8 cellular contexts compared by ENCODE assay signal in the genomic region with DNA sequence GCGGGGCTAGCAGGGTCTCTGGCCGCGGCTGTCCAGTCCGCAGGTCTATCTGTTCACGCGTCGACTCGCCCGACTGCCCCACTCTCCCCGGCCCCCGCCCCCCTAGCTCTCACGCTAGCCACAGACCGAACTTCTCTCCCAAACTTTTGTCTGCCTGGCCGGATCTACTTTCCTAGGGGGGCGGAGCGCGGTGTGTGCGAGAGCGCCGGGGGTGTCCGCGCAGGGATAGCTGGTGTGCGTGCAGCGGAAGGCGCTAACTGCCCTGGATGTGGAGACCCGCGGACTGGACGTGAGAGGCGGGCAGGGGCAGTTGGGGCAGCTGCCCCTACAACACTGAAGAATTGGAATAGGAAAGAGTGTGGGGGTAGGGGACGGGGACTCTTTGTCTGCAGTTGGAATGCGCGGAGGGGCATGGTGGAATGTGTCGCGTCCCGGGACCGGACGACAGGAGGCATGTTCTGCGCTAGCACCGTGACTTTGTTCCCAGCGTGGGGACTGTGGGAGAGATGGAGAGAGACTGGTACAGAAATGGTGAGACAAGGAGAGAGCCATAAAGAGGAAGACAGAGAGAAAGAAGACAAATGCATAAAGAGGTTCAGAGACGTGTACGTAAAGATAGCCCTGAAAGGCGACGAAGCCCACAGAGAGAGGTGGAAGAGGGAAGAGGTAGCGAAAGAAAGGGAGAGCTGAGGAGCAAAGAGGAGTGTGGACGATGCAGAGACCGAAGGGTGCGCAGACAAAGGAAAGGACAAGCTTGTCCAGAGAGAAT. TPM values are rescaled to one million over a fixed set of nuclear protein-coding genes. Genes with fewer than 3 reads are reported as not detected.
A peak's percentile ranks its signal among the peaks of the same experiment; 100 is the strongest.
DNase-seq lines count a peak whose midpoint lies in the region; ATAC-seq and TF ChIP-seq lines count a peak whose summit lies in the region.

A gene (minus strand): TSS at position 75 of the 769 bp plus-strand sequence. CDS start 285 bp downstream, outside the sequence.

- intact Hi-C loops in A673 (cut with micrococcal nuclease; ENCODE audit: unreplicated experiment), result loop anchor here (1.0 to 5.0 kb wide), 6 partner anchors 23 to 675 kb away; a partner anchor contains a TSS
- intact Hi-C loops in activated B cell treated with CpG ODN at 0.5 μM for 24 hours (cut with micrococcal nuclease), result loop anchor here (1.0 to 2.0 kb wide), 10 partner anchors 9 to 668 kb away; a partner anchor contains a TSS

- peak within 1 kb of the TSS; percentile 84 for H2AFZ ChIP-seq in smooth muscle cell (ENCODE audit: low read depth)

- no peak within 1 kb of the TSS for H3K27ac Mint-ChIP-seq in activated B cell treated with CpG ODN at 0.5 μM for 24 hours
- H3K27ac Mint-ChIP-seq in immature natural killer cell, result no peak within 1 kb of the TSS

- no peaks in the 10 kb centered on the region for H3K9me3 Mint-ChIP-seq in activated B cell treated with CpG ODN at 0.5 μM for 24 hours
- no peaks in the 10 kb centered on the region for H3K9me3 Mint-ChIP-seq in immature natural killer cell

- H3K27ac ChIP-seq in A673 (ENCODE audit: low read depth, low read length, poor library complexity, severe bottlenecking) (peak within 1 kb of the TSS; percentile 86), smooth muscle cell (ENCODE audit: low read depth) (peak within 1 kb of the TSS; percentile 69)

- H3K4me3 ChIP-seq in A673 (ENCODE audit: low read depth, low read length, poor library complexity, severe bottlenecking) (peak within 1 kb of the TSS; percentile 86), cardiac fibroblast (replicated peaks in 1 of 2; ENCODE audit: low read depth in 2 of 2, low read length in 2 of 2) (peak within 1 kb of the TSS; percentile 85 to 89), smooth muscle cell (peak within 1 kb of the TSS; percentile 92)

- H3K9me3 ChIP-seq in A673 (ENCODE audit: low read depth, low read length, poor library complexity, severe bottlenecking) (no peaks in the 10 kb centered on the region), smooth muscle cell (replicated peaks; ENCODE audit: low read depth) (no peaks in the 10 kb centered on the region)

- H3K36me3 ChIP-seq in A673 (ENCODE audit: insufficient read depth, low read length, poor library complexity, severe bottlenecking) (peaks cover 8% of the 10 kb centered on the region), smooth muscle cell (ENCODE audit: low read depth) (no peaks in the 10 kb centered on the region)

- under 1% methylated on average over 48 of the region's 48 CpGs for WGBS in smooth muscle cell (ENCODE audit: low lambda C conversion rate)

- H3F3A ChIP-seq in smooth muscle cell (ENCODE audit: low read depth), result peaks cover 28% of the 10 kb centered on the region

- H3K4me1 Mint-ChIP-seq in activated B cell treated with CpG ODN at 0.5 μM for 24 hours, result peaks cover 7% of the 10 kb centered on the region
- peaks cover 5 to 8% of the 10 kb centered on the region in 2 donors for H3K4me1 Mint-ChIP-seq in immature natural killer cell

- DNase-seq in A673 (ENCODE audit: low spot score) (peak; percentile 98), NCI-H146 treated with DMSO at 0.1 percent for 48 hours (lab: John Stamatoyannopoulos, UW; ENCODE audit: unreplicated experiment) (peak; percentile 38), activated B cell treated with CpG ODN at 0.5 μM for 24 hours (peak; percentile 62), cardiac fibroblast (ENCODE audit: low read depth in 2 of 2) (peak; percentile 92 to 95), immature natural killer cell (peak; percentile 52 to 66 (median 61)), smooth muscle cell (lab: John Stamatoyannopoulos, UW; ENCODE audit: unreplicated experiment) (peak; percentile 44)

- ATAC-seq in GM18909 (IDR thresholded peaks at IDR 0.05; ENCODE audit: poor library complexity, unreplicated experiment), result peak; percentile 48
- peak; percentile 61 for ATAC-seq in activated B cell treated with CpG ODN at 0.5 μM for 24 hours (ENCODE audit: low read depth)
- no peak for ATAC-seq in HG03135 (IDR thresholded peaks at IDR 0.05; ENCODE audit: unreplicated experiment)

- H3K4me2 ChIP-seq in smooth muscle cell, result peak within 1 kb of the TSS; percentile 89

- no peaks in the 10 kb centered on the region for H3K27me3 ChIP-seq in A673 (replicated peaks; ENCODE audit: insufficient read depth, low read depth, low read length, poor library complexity)
- no peaks in the 10 kb centered on the region for H3K27me3 ChIP-seq in smooth muscle cell (ENCODE audit: low read depth)

- peaks cover 24% of the 10 kb centered on the region for H3K79me2 ChIP-seq in smooth muscle cell (ENCODE audit: low read depth)

- H3K9ac ChIP-seq in smooth muscle cell (ENCODE audit: low read depth), result peak within 1 kb of the TSS; percentile 83

- BruUV-seq in A673 (replicated peaks; lab: Mats Ljungman, UMichigan), result no TSS peak

- CTCF ChIA-PET in A673 (lab: Charles Lee) (interaction anchor here (0.6 to 1.5 kb wide), 12 partner anchors 9 to 160 kb away, joined by 3 to 8 read pairs (median 4); no protein-coding TSS in a partner anchor), activated B cell treated with CpG ODN at 0.5 μM for 24 hours (lab: Charles Lee) (interaction anchor here (0.8 to 9.7 kb wide), 15 partner anchors 8 to 592 kb away, joined by 3 to 284 read pairs (median 5); a partner anchor contains a TSS)

- POLR2A ChIA-PET in A673 (lab: Charles Lee; ENCODE audit: low non-redundant PET), result interaction anchor here (0.5 to 0.9 kb wide), 3 partner anchors 9 to 76 kb away, joined by 3 to 13 read pairs (median 4); no protein-coding TSS in a partner anchor
- POLR2A ChIA-PET in activated B cell treated with CpG ODN at 0.5 μM for 24 hours (lab: Charles Lee), result interaction anchor here (0.5 to 2.8 kb wide), 9 partner anchors 10 to 1386 kb away, joined by 4 to 15 read pairs (median 6); a partner anchor contains a TSS

- H3K4me1 ChIP-seq in A673 (ENCODE audit: insufficient read depth, low read length, poor library complexity, severe bottlenecking), result peaks cover 25% of the 10 kb centered on the region
- peaks cover 25% of the 10 kb centered on the region for H3K4me1 ChIP-seq in smooth muscle cell (ENCODE audit: low read depth)

- H3K36me3 Mint-ChIP-seq in activated B cell treated with CpG ODN at 0.5 μM for 24 hours (ENCODE audit: low read depth) (peaks cover 9% of the 10 kb centered on the region), immature natural killer cell (peaks cover 0 to 4% (median 0%) of the 10 kb centered on the region in 3 donors)

- TF ChIP-seq CTCF in A673 (conservative IDR thresholded peaks at IDR 0.05; ENCODE audit: low read depth, low read length), result no peak
- peak; percentile 39 for TF ChIP-seq CTCF in activated B cell treated with CpG ODN at 0.5 μM for 24 hours (IDR thresholded peaks at IDR 0.05)
- TF ChIP-seq CTCF in cardiac fibroblast (IDR thresholded peaks at IDR 0.05; ENCODE audit: low read depth, low read length), result no peak
- TF ChIP-seq CTCF in smooth muscle cell (IDR thresholded peaks at IDR 0.05; ENCODE audit: borderline replicate concordance, insufficient read depth, poor library complexity, severe bottlenecking), result no peak

- H3K4me3 Mint-ChIP-seq in activated B cell treated with CpG ODN at 0.5 μM for 24 hours (no peak within 1 kb of the TSS), immature natural killer cell (peak within 1 kb of the TSS in 4 of 5 donors; percentile 62 to 73 (median 70))

- peaks cover 8% of the 10 kb centered on the region for H4K20me1 ChIP-seq in smooth muscle cell (ENCODE audit: low read depth)

- peaks cover 4% of the 10 kb centered on the region for H3K27me3 Mint-ChIP-seq in activated B cell treated with CpG ODN at 0.5 μM for 24 hours
- peaks cover 0 to 2% (median 2%) of the 10 kb centered on the region in 3 donors for H3K27me3 Mint-ChIP-seq in immature natural killer cell (ENCODE audit: low read depth in 3 of 3)

RNA-seq across cellular contexts. Expression of the gene that starts here (rescaled TPM):
- 37.6 and 43.6 TPM in 2 replicates for total RNA-seq in A673 (2021)
- 0.29 and 0.67 TPM in 2 replicates for total RNA-seq in activated B cell treated with CpG ODN at 0.5 μM for 24 hours
- under 1 TPM in 2 of 3 donors, not detected in 1; 0.18 to 0.21 TPM for polyA plus RNA-seq in immature natural killer cell
- 20.7 and 21.2 TPM in 2 replicates for total RNA-seq in smooth muscle cell
- 19.8 and 23.8 TPM in 2 replicates for polyA plus RNA-seq in smooth muscle cell

Comparison
In these comparisons a context has a peak if more than half of its experiments do, and no peak if none do; other contexts are left out.
1. RNA of the gene that starts here (total RNA-seq): 37.6 to 43.6 TPM in A673 and 20.7 to 21.2 TPM in smooth muscle cell; 0.29 to 0.67 TPM in activated B cell treated with CpG ODN at 0.5 μM for 24 hours; every median in the first group is over 10 times any median in the second.
2. RNA of the gene that starts here (polyA plus RNA-seq): 19.8 to 23.8 TPM in smooth muscle cell; 0.18 to 0.21 TPM in immature natural killer cell; every median in the first group is over 10 times any median in the second.
3. Peak in DNase-seq and ATAC-seq in activated B cell treated with CpG ODN at 0.5 μM for 24 hours; RNA of the gene not detected or under 1 TPM.
4. Peak in DNase-seq in immature natural killer cell; RNA of the gene not detected or under 1 TPM.
5. DNase-seq: peak in every context shown above with its lines; median percentile 98 in A673; 94 in cardiac fibroblast; 62 in activated B cell treated with CpG ODN at 0.5 μM for 24 hours; 61 in immature natural killer cell; 44 in smooth muscle cell; 38 in NCI-H146 treated with DMSO at 0.1 percent for 48 hours.
6. Peak in every context shown above with its lines, with median percentiles within 50 percentile points of each other: H3K4me3 ChIP-seq.